In the genomic region with DNA sequence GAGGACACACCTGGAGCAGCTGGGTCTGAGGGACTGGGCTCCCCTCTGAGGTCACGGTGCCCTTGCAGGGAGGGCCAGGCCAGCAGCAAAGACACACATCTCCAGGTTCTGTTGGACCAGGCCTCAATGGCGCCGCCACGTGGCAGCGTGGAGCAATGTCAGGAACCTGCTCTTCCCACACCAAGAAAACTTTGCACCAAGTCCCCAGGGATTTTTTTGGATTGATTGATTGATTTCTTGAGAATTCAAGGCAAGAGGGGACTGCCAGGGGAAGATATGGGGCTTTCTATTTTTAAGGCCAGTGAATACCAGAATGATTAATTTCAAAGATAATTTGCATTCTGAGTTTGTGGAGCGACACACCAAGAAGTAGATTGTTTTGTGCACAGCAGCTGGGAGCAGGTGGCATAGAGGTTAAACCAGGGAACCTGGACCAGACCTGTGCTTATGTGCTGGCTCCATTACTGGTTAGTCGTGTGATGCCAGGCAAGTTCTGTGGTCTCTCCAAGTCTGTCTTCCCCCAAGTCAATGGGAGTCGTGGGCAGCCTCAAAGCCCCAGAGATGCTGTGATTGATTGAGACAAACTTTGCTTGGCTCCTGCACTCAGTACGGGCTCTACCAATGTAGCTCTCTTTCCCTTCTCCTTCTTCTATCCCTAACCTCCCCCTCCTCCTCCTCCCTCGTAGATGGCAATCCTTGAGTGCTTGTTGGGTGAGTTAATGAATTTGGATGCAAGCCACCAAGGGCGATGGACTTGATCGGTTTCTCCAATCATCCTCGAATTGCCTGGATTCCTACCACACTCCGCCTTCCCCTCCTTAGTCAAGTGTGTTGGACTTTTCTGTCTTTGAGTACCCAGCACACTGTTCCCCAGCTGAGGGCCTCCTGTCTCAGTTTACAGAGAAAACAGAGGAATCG, we compare ENCODE assay signal across 8 cellular contexts.
DNase-seq lines count a peak whose midpoint lies in the region; ATAC-seq lines count a peak whose summit lies in the region.

No MANE protein-coding gene starts in this region.

- H3K27me3 Mint-ChIP-seq in activated naive CD4-positive, alpha-beta T cell treated with anti-CD3 and anti-CD28 coated beads, Interleukin-2, amount 10 ng/mL, durations not matched to agents 7 days and 5 days = peaks cover 49% of the 10 kb centered on the region
- H3K27me3 Mint-ChIP-seq in immature natural killer cell (ENCODE audit: low read depth in 3 of 3) = peaks cover 2 to 4% (median 3%) of the 10 kb centered on the region in 3 donors

- DNase-seq in DMS 273 (lab: John Stamatoyannopoulos, UW; ENCODE audit: unreplicated experiment) (peak; percentile 55), DMS 273 treated with DMSO at 0.1 percent for 48 hours (lab: John Stamatoyannopoulos, UW) (no peak), NCI-H460 (ENCODE audit: extremely low read depth, low read depth) (peak; percentile 36), immature natural killer cell (peak; percentile 47 to 56 (median 54)), SIG-M5 treated with dmso at 0.1 percent for 504 hours (lab: John Stamatoyannopoulos, UW; ENCODE audit: unreplicated experiment) (no peak), DMS153 treated with DMSO at 0.1 percent for 48 hours (lab: John Stamatoyannopoulos, UW; ENCODE audit: unreplicated experiment) (no peak)
- DNase-seq in activated naive CD4-positive, alpha-beta T cell treated with anti-CD3 and anti-CD28 coated beads, Interleukin-2, amount 10 ng/mL, durations not matched to agents 7 days and 5 days = peak; percentile 65
- peak; percentile 63 for DNase-seq in stimulated activated naive CD8-positive, alpha-beta T cell treated with anti-CD3 and anti-CD28 coated beads, Interleukin-15, Interleukin-2, amounts not matched to agents 100 U/mL and 50 U/mL, for 24 hours

- ATAC-seq in stimulated activated naive CD8-positive, alpha-beta T cell treated with anti-CD3 and anti-CD28 coated beads, Interleukin-15, Interleukin-2, amounts not matched to agents 100 U/mL and 50 U/mL, for 24 hours = peak; percentile 38

- peaks cover 33% of the 10 kb centered on the region for H3K4me1 Mint-ChIP-seq in activated naive CD4-positive, alpha-beta T cell treated with anti-CD3 and anti-CD28 coated beads, Interleukin-2, amount 10 ng/mL, durations not matched to agents 7 days and 5 days
- peaks cover 11 to 26% of the 10 kb centered on the region in 2 donors for H3K4me1 Mint-ChIP-seq in immature natural killer cell

- H3K27ac Mint-ChIP-seq in activated naive CD4-positive, alpha-beta T cell treated with anti-CD3 and anti-CD28 coated beads, Interleukin-2, amount 10 ng/mL, durations not matched to agents 7 days and 5 days = no peak overlapping the region
- H3K27ac Mint-ChIP-seq in immature natural killer cell = peak overlapping the region in 1 of 6 donors; percentile 12

- H3K36me3 Mint-ChIP-seq in activated naive CD4-positive, alpha-beta T cell treated with anti-CD3 and anti-CD28 coated beads, Interleukin-2, amount 10 ng/mL, durations not matched to agents 7 days and 5 days = no peaks in the 10 kb centered on the region
- peaks cover 0 to 4% (median 0%) of the 10 kb centered on the region in 3 donors for H3K36me3 Mint-ChIP-seq in immature natural killer cell

- no peak overlapping the region for H3K4me3 Mint-ChIP-seq in activated naive CD4-positive, alpha-beta T cell treated with anti-CD3 and anti-CD28 coated beads, Interleukin-2, amount 10 ng/mL, durations not matched to agents 7 days and 5 days
- no peak overlapping the region for H3K4me3 Mint-ChIP-seq in immature natural killer cell

- CTCF ChIA-PET in activated naive CD4-positive, alpha-beta T cell treated with anti-CD3 and anti-CD28 coated beads, Interleukin-2, amount 10 ng/mL, durations not matched to agents 7 days and 5 days (lab: Charles Lee) = interaction anchor here (1.2 to 8.6 kb wide), 2 partner anchors 291 to 295 kb away, joined by 4 to 105 read pairs; no protein-coding TSS in a partner anchor

- no peaks in the 10 kb centered on the region for H3K9me3 Mint-ChIP-seq in activated naive CD4-positive, alpha-beta T cell treated with anti-CD3 and anti-CD28 coated beads, Interleukin-2, amount 10 ng/mL, durations not matched to agents 7 days and 5 days
- no peaks in the 10 kb centered on the region for H3K9me3 Mint-ChIP-seq in immature natural killer cell

Comparison
In these comparisons a context has a peak if more than half of its experiments do, and no peak if none do; other contexts are left out.
1. DNase-seq: peak in DMS 273 (single experiment), NCI-H460 (single experiment), activated naive CD4-positive, alpha-beta T cell treated with anti-CD3 and anti-CD28 coated beads, Interleukin-2, amount 10 ng/mL, durations not matched to agents 7 days and 5 days (single experiment), immature natural killer cell (3 of 3) and stimulated activated naive CD8-positive, alpha-beta T cell treated with anti-CD3 and anti-CD28 coated beads, Interleukin-15, Interleukin-2, amounts not matched to agents 100 U/mL and 50 U/mL, for 24 hours (single experiment); none in DMS 273 treated with DMSO at 0.1 percent for 48 hours (single experiment), SIG-M5 treated with dmso at 0.1 percent for 504 hours (single experiment) and DMS153 treated with DMSO at 0.1 percent for 48 hours (single experiment).